ENCODE assay signal across 25 cellular contexts in genomic region chr6:398065-398464, GRCh38. TPM values are rescaled to one million over a fixed set of nuclear protein-coding genes. Genes with fewer than 3 reads are reported as not detected.
DNase-seq lines count a peak whose midpoint lies in the region; ATAC-seq and TF ChIP-seq lines count a peak whose summit lies in the region.
"Had no signal": no experiment of that assay in that cellular context is flagged by ENCODE, and none has a peak within 500 bp of the region (broad histone marks: within the 10 kb centered on the region; RNA-seq: fewer than 3 reads in every experiment).

No MANE protein-coding gene starts in this region.

- no peaks in the 10 kb centered on the region; the same call in 1 of the 2 replicates for H4K20me1 ChIP-seq in GM23338 (replicated peaks; ENCODE audit: insufficient read depth)

- no peaks in the 10 kb centered on the region for H3K79me2 ChIP-seq in GM23338 (replicated peaks; ENCODE audit: insufficient read depth)

- peaks cover 76% of the 10 kb centered on the region for H3K4me1 Mint-ChIP-seq in activated T-cell treated with anti-CD3 and anti-CD28 coated beads, Interleukin-2, amount 50 U/mL, for 4 hours (ENCODE audit: low read depth)
- H3K4me1 Mint-ChIP-seq in activated CD4-positive, alpha-beta memory T cell treated with anti-CD3 and anti-CD28 coated beads for 36 hours (ENCODE audit: low read depth): peaks cover 86% of the 10 kb centered on the region
- peaks cover 7% of the 10 kb centered on the region for H3K4me1 Mint-ChIP-seq in GM23338

- H3K27ac ChIP-seq in GM23338 (ENCODE audit: low read depth): no peak overlapping the region
- H3K27ac ChIP-seq: C4-2B, gastroesophageal sphincter, SJCRH30, testis, uterus had no signal

- H3K4me1 ChIP-seq in GM23338 (ENCODE audit: insufficient read depth): peaks cover 5% of the 10 kb centered on the region; the same call in 1 of the 2 replicates
- H3K4me1 ChIP-seq: SJCRH30 had no signal

- H3K9me3 Mint-ChIP-seq in activated T-cell treated with anti-CD3 and anti-CD28 coated beads, Interleukin-2, amount 50 U/mL, for 4 hours: no peaks in the 10 kb centered on the region
- H3K9me3 Mint-ChIP-seq in activated CD4-positive, alpha-beta memory T cell treated with anti-CD3 and anti-CD28 coated beads for 36 hours: peaks cover 3% of the 10 kb centered on the region
- peaks cover 4% of the 10 kb centered on the region; the same call in 2 of the 3 replicates for H3K9me3 Mint-ChIP-seq in GM23338
- H3K9me3 Mint-ChIP-seq: central memory CD8-positive, alpha-beta T cell; immature natural killer cell; naive thymus-derived CD4-positive, alpha-beta T cell had no signal

- TF ChIP-seq POLR2A in GM10847 (IDR thresholded peaks at IDR 0.05; ENCODE audit: extremely low read depth, insufficient read length): peak; percentile 1

- H3K9me2 ChIP-seq in GM23338 (ENCODE audit: insufficient read depth): no peaks in the 10 kb centered on the region

- H3K27me3 ChIP-seq in GM23338 (ENCODE audit: insufficient read depth): peaks cover 30% of the 10 kb centered on the region
- H3K27me3 ChIP-seq: SJCRH30, testis had no signal

- H3K4me3 Mint-ChIP-seq in activated T-cell treated with anti-CD3 and anti-CD28 coated beads, Interleukin-2, amount 50 U/mL, for 4 hours: peak overlapping the region; percentile 80
- H3K4me3 Mint-ChIP-seq in activated CD4-positive, alpha-beta memory T cell treated with anti-CD3 and anti-CD28 coated beads for 36 hours: peak overlapping the region; percentile 73
- H3K4me3 Mint-ChIP-seq in GM23338: no peak overlapping the region
- H3K4me3 Mint-ChIP-seq: central memory CD8-positive, alpha-beta T cell; immature natural killer cell had no signal

- no peaks in the 10 kb centered on the region for H3K27me3 Mint-ChIP-seq in activated T-cell treated with anti-CD3 and anti-CD28 coated beads, Interleukin-2, amount 50 U/mL, for 4 hours (ENCODE audit: low read depth)
- peaks cover 5% of the 10 kb centered on the region for H3K27me3 Mint-ChIP-seq in activated CD4-positive, alpha-beta memory T cell treated with anti-CD3 and anti-CD28 coated beads for 36 hours
- H3K27me3 Mint-ChIP-seq in GM23338 (ENCODE audit: insufficient read depth, low read depth, poor library complexity): peaks cover 29% of the 10 kb centered on the region

- no peak for ATAC-seq in activated T-cell treated with anti-CD3 and anti-CD28 coated beads, Interleukin-2, amount 50 U/mL, for 4 hours
- ATAC-seq in GM21619 (IDR thresholded peaks at IDR 0.05; ENCODE audit: unreplicated experiment) (no peak), GM23338 (no peak)
- ATAC-seq: activated CD4-positive, CD25-positive, alpha-beta regulatory T cell treated with anti-CD3 and anti-CD28 coated beads, Interleukin-2, amount 50 U/mL, for 24 hours; gastroesophageal sphincter; left lobe of liver; naive thymus-derived CD4-positive, alpha-beta T cell had no signal

- H3F3A ChIP-seq in GM23338 (replicated peaks; ENCODE audit: low read depth): no peaks in the 10 kb centered on the region

- no peak overlapping the region for H2AFZ ChIP-seq in GM23338

- no peak for TF ChIP-seq CTCF in GM23338 (conservative IDR thresholded peaks at IDR 0.05; ENCODE audit: low read depth in 2 of 2)

- POLR2A ChIA-PET in activated CD4-positive, alpha-beta memory T cell treated with anti-CD3 and anti-CD28 coated beads for 36 hours (lab: Charles Lee): interaction anchor here (1.1 to 11.8 kb wide), 10 partner anchors 6 to 203 kb away, joined by 3 to 191 read pairs (median 10); partner anchors contain the start of gene IRF4

- intact Hi-C loops in activated CD4-positive, alpha-beta memory T cell treated with anti-CD3 and anti-CD28 coated beads for 36 hours (cut with micrococcal nuclease): loop anchor here (10.0 kb wide), 1 partner anchor 387 kb away; no protein-coding TSS in a partner anchor

- peak overlapping the region; percentile 80 for H3K27ac Mint-ChIP-seq in activated CD4-positive, alpha-beta memory T cell treated with anti-CD3 and anti-CD28 coated beads for 36 hours
- no peak overlapping the region for H3K27ac Mint-ChIP-seq in GM23338

- no peak overlapping the region for H3K4me2 ChIP-seq in GM23338

- no peak overlapping the region for H3K4me3 ChIP-seq in GM23338
- H3K4me3 ChIP-seq: gastroesophageal sphincter, SJCRH30, testis, uterus had no signal

- H3K36me3 ChIP-seq in GM23338 (ENCODE audit: insufficient read depth): no peaks in the 10 kb centered on the region
- H3K36me3 ChIP-seq: gastroesophageal sphincter, SJCRH30, uterus had no signal

- H3K36me3 Mint-ChIP-seq in activated T-cell treated with anti-CD3 and anti-CD28 coated beads, Interleukin-2, amount 50 U/mL, for 4 hours (ENCODE audit: insufficient read depth): peaks cover 87% of the 10 kb centered on the region
- peaks cover 91% of the 10 kb centered on the region for H3K36me3 Mint-ChIP-seq in activated CD4-positive, alpha-beta memory T cell treated with anti-CD3 and anti-CD28 coated beads for 36 hours
- H3K36me3 Mint-ChIP-seq in GM23338 (ENCODE audit: low read depth): peaks cover 4% of the 10 kb centered on the region; the same call in 1 of the 3 replicates

- CTCF ChIA-PET in activated CD4-positive, alpha-beta memory T cell treated with anti-CD3 and anti-CD28 coated beads for 36 hours (lab: Charles Lee): interaction anchor here (0.9 to 1.3 kb wide), 4 partner anchors 48 to 209 kb away, joined by 3 to 4 read pairs (median 3); no protein-coding TSS in a partner anchor

- no peak for DNase-seq in activated T-cell treated with anti-CD3 and anti-CD28 coated beads, Interleukin-2, amount 50 U/mL, for 4 hours
- DNase-seq in activated T-cell treated with anti-CD3 and anti-CD28 coated beads for 4 hours (no peak), GM23338 (ENCODE audit: low spot score) (no peak)
- DNase-seq in activated CD4-positive, alpha-beta memory T cell treated with anti-CD3 and anti-CD28 coated beads for 36 hours: no peak
- DNase-seq in stimulated activated CD8-positive, alpha-beta memory T cell treated with anti-CD3 and anti-CD28 coated beads, Interleukin-4, amount 100 ng/mL, for 48 hours: peak; percentile 10
- DNase-seq in stimulated activated CD4-positive, alpha-beta T cell treated with anti-CD3 and anti-CD28 coated beads, Interleukin-1b, Interleukin-23, amount 100 ng/mL, for 48 hours: no peak
- DNase-seq: ACHN; dermis blood vessel endothelial cell; hippocampal formation; immature natural killer cell; mesendoderm; naive thymus-derived CD4-positive, alpha-beta T cell; NCI-H1417 treated with DMSO at 0.1 percent for 48 hours; NCI-H524; SJCRH30; testis; uterus had no signal

TF ChIP-seq in GM23338, 12 proteins besides CTCF, POLR2A, EP300 and RAD21 (continues in another document):
- TF ChIP-seq ETS1 (IDR thresholded peaks at IDR 0.05): no peak
- no peak for TF ChIP-seq ZNF114 (CRISPR knock-in tag; IDR thresholded peaks at IDR 0.05)

RNA-seq across cellular contexts. Expression of gene IRF4, which starts 6.5 kb away (rescaled TPM):
- 100 to 1,000 TPM; 720 to 924 (median 743) TPM for total RNA-seq in activated T-cell treated with anti-CD3 and anti-CD28 coated beads, Interleukin-2, amount 50 U/mL, for 4 hours
- total RNA-seq in activated CD4-positive, alpha-beta memory T cell treated with anti-CD3 and anti-CD28 coated beads for 36 hours: 100 to 1,000 TPM; 689 to 705 TPM
- total RNA-seq in GM23338 (2014; rRNA removed; shearing (Covaris generic)): 0.97 and 1.3 TPM in 2 replicates
- polyA plus RNA-seq in GM23338 (2016; fragmentation: Nextera tagmentation; extraction: Ambion mirVana): 1.9 and 4.1 TPM in 2 replicates
- total RNA-seq: dermis blood vessel endothelial cell, MCF 10A, SJCRH30 had no signal

Comparison
In these comparisons a context has a peak if more than half of its experiments do, and no peak if none do; other contexts are left out.
1. RNA of gene IRF4, which starts 6.5 kb away (total RNA-seq): 720 to 924 TPM in activated T-cell treated with anti-CD3 and anti-CD28 coated beads, Interleukin-2, amount 50 U/mL, for 4 hours and 689 to 705 TPM in activated CD4-positive, alpha-beta memory T cell treated with anti-CD3 and anti-CD28 coated beads for 36 hours; 0.97 to 1.3 TPM in GM23338; every median in the first group is over 100 times any median in the second.